In the genomic region with DNA sequence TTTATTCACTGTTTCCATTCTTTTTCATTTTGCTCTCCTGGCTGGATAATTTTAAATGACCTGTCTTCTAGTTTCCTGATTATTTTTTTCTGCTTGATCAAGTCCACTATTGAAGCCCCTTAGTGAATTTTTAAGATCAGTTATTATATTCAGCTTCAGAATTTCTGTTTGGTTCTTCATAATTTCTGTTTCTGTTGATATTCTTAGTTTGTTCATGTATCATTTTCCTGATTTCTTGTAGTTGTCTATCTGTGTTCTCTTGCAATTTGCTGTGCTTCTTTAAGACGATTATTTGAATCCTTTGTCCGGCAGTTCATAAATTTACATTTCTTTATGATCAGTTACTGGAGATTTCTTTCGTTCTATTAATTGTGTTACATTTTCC, we compare ENCODE assay signal across 17 cellular contexts.
A peak's percentile ranks its signal among the peaks of the same experiment; 100 is the strongest.
DNase-seq lines count a peak whose midpoint lies in the region; ATAC-seq, FAIRE-seq and TF ChIP-seq lines count a peak whose summit lies in the region.
"Had no signal": no experiment of that assay in that cellular context is flagged by ENCODE, and none has a peak within 500 bp of the region (broad histone marks: within the 10 kb centered on the region; RNA-seq: fewer than 3 reads in every experiment).

No MANE protein-coding gene starts in this region.

- no peaks in the 10 kb centered on the region for H3K9me3 Mint-ChIP-seq in activated CD4-positive, alpha-beta memory T cell treated with anti-CD3 and anti-CD28 coated beads for 36 hours
- H3K9me3 Mint-ChIP-seq in activated CD4-positive, alpha-beta memory T cell treated with anti-CD3 and anti-CD28 coated beads, Interleukin-2, amount 10 ng/mL, durations not matched to agents 7 days and 5 days, result no peaks in the 10 kb centered on the region
- H3K9me3 Mint-ChIP-seq in astrocyte (ENCODE audit: unreplicated experiment), result peaks cover 7% of the 10 kb centered on the region
- H3K9me3 Mint-ChIP-seq: T-helper 2 cell treated with Interferon-gamma antibody and Interleukin-4, amounts not matched to agents 5 μg/mL and 100 μg/mL, for 36 hours had no signal

- H4K91ac ChIP-seq in IMR-90 (ENCODE audit: insufficient read depth, low read depth, low read length), result no peak overlapping the region

- FAIRE-seq in astrocyte (lab: Jason Lieb, UNC), result peak; percentile 17
- FAIRE-seq: A204.1 had no signal

- H2AK5ac ChIP-seq in IMR-90 (ENCODE audit: low read depth, low read length), result no peak overlapping the region

- no peak for DNase-seq in activated CD4-positive, alpha-beta memory T cell treated with anti-CD3 and anti-CD28 coated beads for 36 hours
- DNase-seq in activated CD4-positive, alpha-beta memory T cell treated with anti-CD3 and anti-CD28 coated beads, Interleukin-2, amount 10 ng/mL, durations not matched to agents 7 days and 5 days, result no peak
- DNase-seq in IMR-90 (no peak), astrocyte (ENCODE audit: low read depth) (no peak), osteoblast (ENCODE audit: insufficient read length, low spot score, missing footprints) (no peak), T-helper 1 cell (no peak)
- DNase-seq: dorsolateral prefrontal cortex, left ventricle myocardium inferior, NCI-H446 treated with DMSO at 0.1 percent for 48 hours, retina had no signal

- CTCF ChIA-PET in activated CD4-positive, alpha-beta memory T cell treated with anti-CD3 and anti-CD28 coated beads for 36 hours (lab: Charles Lee), result interaction anchor here (0.6 to 8.2 kb wide), 44 partner anchors 8 to 569 kb away, joined by 3 to 268 read pairs (median 4); a partner anchor contains a TSS
- CTCF ChIA-PET in activated CD4-positive, alpha-beta memory T cell treated with anti-CD3 and anti-CD28 coated beads, Interleukin-2, amount 10 ng/mL, durations not matched to agents 7 days and 5 days (lab: Charles Lee), result interaction anchor here (0.6 to 4.5 kb wide), 23 partner anchors 8 to 559 kb away, joined by 3 to 146 read pairs (median 4); a partner anchor contains a TSS
- CTCF ChIA-PET in IMR-90 (lab: Yijun Ruan, JAX), result interaction anchor here (0.6 to 2.6 kb wide), 18 partner anchors 14 to 559 kb away, joined by 3 to 25 read pairs (median 4); a partner anchor contains a TSS

- H4K20me1 ChIP-seq in IMR-90 (ENCODE audit: insufficient read depth, low read length) (no peaks in the 10 kb centered on the region), astrocyte (ENCODE audit: insufficient read depth, low read length) (no peaks in the 10 kb centered on the region), osteoblast (ENCODE audit: insufficient read depth, low read length) (no peaks in the 10 kb centered on the region)
- H4K20me1 ChIP-seq: BLaER1 treated with 17β-estradiol and CSF1 and Interleukin-3, amounts not matched to agents 10 nM and 100 nM had no signal

- peaks cover 53% of the 10 kb centered on the region for H3K4me1 Mint-ChIP-seq in activated CD4-positive, alpha-beta memory T cell treated with anti-CD3 and anti-CD28 coated beads for 36 hours (ENCODE audit: low read depth)
- peaks cover 37% of the 10 kb centered on the region for H3K4me1 Mint-ChIP-seq in activated CD4-positive, alpha-beta memory T cell treated with anti-CD3 and anti-CD28 coated beads, Interleukin-2, amount 10 ng/mL, durations not matched to agents 7 days and 5 days
- peaks cover 10% of the 10 kb centered on the region for H3K4me1 Mint-ChIP-seq in astrocyte (ENCODE audit: low read depth, unreplicated experiment)

- peaks cover under 1 to 19% of the 10 kb centered on the region in 2 experiments; a peak in 2 of 4 replicates for H3K79me1 ChIP-seq in IMR-90 (ENCODE audit: low read depth in 1 of 2, low read length in 2 of 2)

- no peak for TF ChIP-seq POLR2A in IMR-90 (IDR thresholded peaks at IDR 0.05; ENCODE audit: low read depth, low read length)

- TF ChIP-seq CTCF in IMR-90 (conservative IDR thresholded peaks at IDR 0.05; ENCODE audit: low read depth, low read length), result no peak
- no peak for TF ChIP-seq CTCF in astrocyte (IDR thresholded peaks at IDR 0.05; ENCODE audit: insufficient read depth, low read depth, low read length)
- TF ChIP-seq CTCF in osteoblast (IDR thresholded peaks at IDR 0.05; ENCODE audit: extremely low read depth, low read depth, low read length), result no peak

- H3K9ac ChIP-seq in IMR-90 (ENCODE audit: low read depth, low read length) (no peak overlapping the region), astrocyte (ENCODE audit: low read length) (no peak overlapping the region)

- peak overlapping the region; percentile 15; the same call in 1 of the 2 replicates for H4K5ac ChIP-seq in IMR-90 (ENCODE audit: low read depth, low read length)

- H3K4me2 ChIP-seq in IMR-90 (ENCODE audit: low read depth, low read length) (no peak overlapping the region), astrocyte (ENCODE audit: low read length) (no peak overlapping the region), osteoblast (ENCODE audit: insufficient read depth, low read length) (no peak overlapping the region)

- H2BK20ac ChIP-seq in IMR-90 (ENCODE audit: low read depth, low read length), result peak overlapping the region; percentile 86; the same call in 1 of the 2 replicates

- H2BK15ac ChIP-seq in IMR-90 (ENCODE audit: low read depth, low read length), result no peak overlapping the region

- H3K27me3 ChIP-seq in IMR-90 (ENCODE audit: control insufficient read depth, insufficient read depth, low read length) (no peaks in the 10 kb centered on the region), astrocyte (ENCODE audit: insufficient read depth, low read length) (no peaks in the 10 kb centered on the region), osteoblast (ENCODE audit: insufficient read depth, low read length) (no peaks in the 10 kb centered on the region)
- H3K27me3 ChIP-seq: dorsolateral prefrontal cortex had no signal

- peaks cover 5% of the 10 kb centered on the region for H3K9me1 ChIP-seq in IMR-90 (ENCODE audit: insufficient read depth, low read length)

- in situ Hi-C loops in IMR-90 (cut with MboI; ENCODE audit: low sequenced_read_pairs), result no loop called here

- ATAC-seq in IMR-90 (ENCODE audit: low read depth) (no peak), GM18511 (IDR thresholded peaks at IDR 0.05; ENCODE audit: unreplicated experiment) (no peak), HG02884 (IDR thresholded peaks at IDR 0.05; ENCODE audit: unreplicated experiment) (no peak)

- no peak overlapping the region for H3K4me3 Mint-ChIP-seq in activated CD4-positive, alpha-beta memory T cell treated with anti-CD3 and anti-CD28 coated beads for 36 hours
- no peak overlapping the region for H3K4me3 Mint-ChIP-seq in activated CD4-positive, alpha-beta memory T cell treated with anti-CD3 and anti-CD28 coated beads, Interleukin-2, amount 10 ng/mL, durations not matched to agents 7 days and 5 days
- H3K4me3 Mint-ChIP-seq in astrocyte (ENCODE audit: unreplicated experiment), result no peak overlapping the region

- H4K8ac ChIP-seq in IMR-90 (ENCODE audit: low read depth in 2 of 2, low read length in 2 of 2), result peak overlapping the region in 1 of 2 experiments; percentile 22; a peak in 1 of 4 replicates

- H3K36me3 Mint-ChIP-seq in activated CD4-positive, alpha-beta memory T cell treated with anti-CD3 and anti-CD28 coated beads for 36 hours, result no peaks in the 10 kb centered on the region
- no peaks in the 10 kb centered on the region for H3K36me3 Mint-ChIP-seq in activated CD4-positive, alpha-beta memory T cell treated with anti-CD3 and anti-CD28 coated beads, Interleukin-2, amount 10 ng/mL, durations not matched to agents 7 days and 5 days (ENCODE audit: low read depth)
- no peaks in the 10 kb centered on the region for H3K36me3 Mint-ChIP-seq in astrocyte (ENCODE audit: low read depth, unreplicated experiment)

- H3K27me3 Mint-ChIP-seq in activated CD4-positive, alpha-beta memory T cell treated with anti-CD3 and anti-CD28 coated beads for 36 hours, result no peaks in the 10 kb centered on the region
- H3K27me3 Mint-ChIP-seq in activated CD4-positive, alpha-beta memory T cell treated with anti-CD3 and anti-CD28 coated beads, Interleukin-2, amount 10 ng/mL, durations not matched to agents 7 days and 5 days, result no peaks in the 10 kb centered on the region
- no peaks in the 10 kb centered on the region for H3K27me3 Mint-ChIP-seq in astrocyte (ENCODE audit: low read depth, unreplicated experiment)

- no peak overlapping the region for H2AFZ ChIP-seq in IMR-90 (replicated peaks; ENCODE audit: low read length, poor library complexity)
- peak overlapping the region; percentile 60 for H2AFZ ChIP-seq in astrocyte (ENCODE audit: low read depth, low read length)
- H2AFZ ChIP-seq in osteoblast (ENCODE audit: low read length), result peak overlapping the region; percentile 73

- H2BK5ac ChIP-seq in IMR-90 (ENCODE audit: low read depth, low read length, poor library complexity, severe bottlenecking), result peak overlapping the region; percentile 2

- no peak overlapping the region for H3K27ac ChIP-seq in IMR-90 (ENCODE audit: insufficient read depth, low read length)
- H3K27ac ChIP-seq in astrocyte (ENCODE audit: low read depth, low read length), result no peak overlapping the region
- peak overlapping the region; percentile 62 for H3K27ac ChIP-seq in osteoblast (ENCODE audit: low read depth, low read length)
- H3K27ac ChIP-seq: dorsolateral prefrontal cortex, left ventricle myocardium inferior, WERI-Rb-1 had no signal

- dilution Hi-C loops in IMR-90 (cut with HindIII; ENCODE audit: low sequenced_read_pairs, unreplicated experiment), result no loop called here

- H3K27ac Mint-ChIP-seq in activated CD4-positive, alpha-beta memory T cell treated with anti-CD3 and anti-CD28 coated beads for 36 hours, result peak overlapping the region; percentile 73
- no peak overlapping the region for H3K27ac Mint-ChIP-seq in activated CD4-positive, alpha-beta memory T cell treated with anti-CD3 and anti-CD28 coated beads, Interleukin-2, amount 10 ng/mL, durations not matched to agents 7 days and 5 days
- no peak overlapping the region for H3K27ac Mint-ChIP-seq in astrocyte (ENCODE audit: unreplicated experiment)
- H3K27ac Mint-ChIP-seq: activated T-helper 2 cell treated with anti-CD3 and anti-CD28 coated beads, Interferon-gamma antibody, Interleukin-2, Interleukin-4, amounts not matched to agents 10 μg/mL and 5 μg/mL and 100 μg/mL, durations not matched to agents 14 hours and 24 hours and 36 hours had no signal

- H3K79me2 ChIP-seq in astrocyte (ENCODE audit: insufficient read depth, low read length) (no peaks in the 10 kb centered on the region), osteoblast (ENCODE audit: insufficient read depth, low read length) (no peaks in the 10 kb centered on the region)

- H2AK9ac ChIP-seq in IMR-90 (replicated peaks; ENCODE audit: low read depth, low read length, poor library complexity), result no peak overlapping the region

- H3K4me3 ChIP-seq in IMR-90 (ENCODE audit: insufficient read depth, low read depth, low read length) (no peak overlapping the region), astrocyte (ENCODE audit: insufficient read depth, low read depth, low read length) (no peak overlapping the region), osteoblast (ENCODE audit: insufficient read depth, low read length) (no peak overlapping the region)
- H3K4me3 ChIP-seq: BLaER1 treated with 17β-estradiol and CSF1 and Interleukin-3, amounts not matched to agents 10 nM and 100 nM; dorsolateral prefrontal cortex; left ventricle myocardium inferior had no signal

- H3K14ac ChIP-seq in IMR-90 (replicated peaks; ENCODE audit: low read depth, low read length), result no peak overlapping the region

- no peaks in the 10 kb centered on the region for H3K36me3 ChIP-seq in IMR-90 (ENCODE audit: control insufficient read depth, insufficient read depth, low read length)
- no peaks in the 10 kb centered on the region for H3K36me3 ChIP-seq in astrocyte (ENCODE audit: insufficient read depth, low read length)
- no peaks in the 10 kb centered on the region for H3K36me3 ChIP-seq in osteoblast (ENCODE audit: insufficient read depth, low read length)
- H3K36me3 ChIP-seq: BLaER1 treated with 17β-estradiol and CSF1 and Interleukin-3, amounts not matched to agents 10 nM and 100 nM; left ventricle myocardium inferior; WERI-Rb-1 had no signal

- intact Hi-C loops in activated CD4-positive, alpha-beta memory T cell treated with anti-CD3 and anti-CD28 coated beads for 36 hours (cut with micrococcal nuclease), result loop anchor here (1.0 to 10.0 kb wide), 8 partner anchors 18 to 560 kb away; a partner anchor contains a TSS
- intact Hi-C loops in IMR-90 (cut with micrococcal nuclease), result loop anchor here (1.0 to 5.0 kb wide), 6 partner anchors 76 to 560 kb away; no protein-coding TSS in a partner anchor

- no peaks in the 10 kb centered on the region for H3K9me3 ChIP-seq in IMR-90 (ENCODE audit: control insufficient read depth, insufficient read depth, low read length)
- H3K9me3 ChIP-seq in astrocyte (ENCODE audit: insufficient read depth, low read depth, low read length), result no peaks in the 10 kb centered on the region
- no peaks in the 10 kb centered on the region for H3K9me3 ChIP-seq in osteoblast (ENCODE audit: low read depth, low read length)

- WGBS in IMR-90 (ENCODE audit: extremely low coverage in 2 of 2, insufficient read length in 1 of 2), 2 experiments, result no CpG with 5 or more reads among the region's 3 CpGs

- H3K56ac ChIP-seq in IMR-90 (ENCODE audit: extremely low read depth, insufficient read depth, low read length), result no peak overlapping the region

- peak overlapping the region; percentile 25; the same call in 1 of the 2 replicates for H3K4ac ChIP-seq in IMR-90 (ENCODE audit: low read depth, low read length)

- POLR2A ChIA-PET in activated CD4-positive, alpha-beta memory T cell treated with anti-CD3 and anti-CD28 coated beads for 36 hours (lab: Charles Lee), result interaction anchor here (1.0 to 1.9 kb wide), 3 partner anchors 76 to 451 kb away, joined by 3 to 21 read pairs (median 3); a partner anchor contains a TSS
- POLR2A ChIA-PET in activated CD4-positive, alpha-beta memory T cell treated with anti-CD3 and anti-CD28 coated beads, Interleukin-2, amount 10 ng/mL, durations not matched to agents 7 days and 5 days (lab: Charles Lee), result interaction anchor here (0.7 to 3.2 kb wide), 6 partner anchors 18 to 411 kb away, joined by 3 to 56 read pairs (median 5); a partner anchor contains a TSS
- POLR2A ChIA-PET in IMR-90 (lab: Charles Lee; ENCODE audit: unreplicated experiment), result no interaction called here

- no peak for TF ChIP-seq RAD21 in IMR-90 (IDR thresholded peaks at IDR 0.05; ENCODE audit: low read length)

- no peak overlapping the region for H3K18ac ChIP-seq in IMR-90 (ENCODE audit: low read depth, low read length)

- no peak overlapping the region for H3K23ac ChIP-seq in IMR-90 (ENCODE audit: low read depth, low read length)

- no TSS peak for BruUV-seq in IMR-90 (replicated peaks; lab: Mats Ljungman, UMichigan)

- H3K4me1 ChIP-seq in IMR-90 (ENCODE audit: control insufficient read depth, insufficient read depth, low read length) (peaks cover 5% of the 10 kb centered on the region), astrocyte (ENCODE audit: insufficient read depth, low read length) (peaks cover 9% of the 10 kb centered on the region), osteoblast (ENCODE audit: insufficient read depth, low read length) (peaks cover 21% of the 10 kb centered on the region)

- peak overlapping the region; percentile 97 for H2BK120ac ChIP-seq in IMR-90 (ENCODE audit: low read depth, low read length)
